9 cellular contexts compared by ENCODE assay signal in the genomic region with DNA sequence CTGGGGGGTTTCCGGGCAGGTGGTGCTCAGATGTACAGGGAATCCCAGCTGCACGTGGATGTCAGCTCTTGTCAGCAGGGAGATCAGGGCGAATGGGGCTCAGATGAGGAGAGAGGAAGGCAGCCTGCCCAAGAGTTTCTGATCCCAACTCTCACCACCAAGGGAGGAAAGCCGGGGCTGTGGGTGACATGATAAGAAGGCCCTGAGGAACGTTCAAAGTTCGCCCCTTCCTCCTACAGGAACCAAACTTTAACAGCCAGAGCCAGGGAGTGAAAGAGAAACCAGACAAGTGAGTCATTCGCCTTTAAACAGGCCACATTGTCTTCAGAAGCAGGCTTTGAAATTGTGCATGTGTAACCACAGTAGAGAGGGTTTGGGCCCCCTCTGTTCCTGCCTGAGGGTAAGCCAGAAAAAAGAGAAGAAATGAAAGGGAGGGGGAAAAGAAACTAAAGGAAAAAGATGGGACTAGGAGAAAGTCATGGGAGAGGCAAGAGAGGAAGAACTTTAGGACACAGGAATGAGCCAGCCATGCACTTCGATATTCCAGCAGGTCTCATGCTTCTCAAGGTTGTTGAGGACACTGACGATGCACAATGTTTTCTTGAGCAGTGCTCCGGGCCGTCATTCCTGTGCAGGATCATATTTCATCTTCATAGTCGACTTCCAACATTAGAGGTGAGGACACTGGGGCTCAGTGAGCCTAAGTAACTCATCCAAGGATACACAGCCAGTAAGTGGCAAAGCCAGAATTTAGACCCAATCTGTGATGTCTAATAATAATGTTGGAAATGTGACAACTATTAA.
DNase-seq lines count a peak whose midpoint lies in the region; ATAC-seq and TF ChIP-seq lines count a peak whose summit lies in the region.
"Had no signal": no experiment of that assay in that cellular context is flagged by ENCODE, and none has a peak within 500 bp of the region (broad histone marks: within the 10 kb centered on the region; RNA-seq: fewer than 3 reads in every experiment).

No MANE protein-coding gene starts in this region.

- no peaks in the 10 kb centered on the region for H3K36me3 Mint-ChIP-seq in activated T-cell treated with anti-CD3 and anti-CD28 coated beads, Interleukin-2, amount 50 U/mL, for 24 hours (ENCODE audit: low read depth)
- H3K36me3 Mint-ChIP-seq: activated naive CD8-positive, alpha-beta T cell had no signal

- peak; percentile 93 for ATAC-seq in HG03039 (IDR thresholded peaks at IDR 0.05; ENCODE audit: unreplicated experiment)
- peak; percentile 56 for ATAC-seq in left colon

- no peak for DNase-seq in activated T-cell treated with anti-CD3 and anti-CD28 coated beads, Interleukin-2, amount 50 U/mL, for 24 hours
- DNase-seq in activated T-cell treated with anti-CD3 and anti-CD28 coated beads for 4 hours (no peak), SJCRH30 (peak; percentile 29 to 53), left colon (no peak), ovary (no peak), stomach (no peak), NAMALWA (ENCODE audit: low spot score) (no peak)

- H3K27ac Mint-ChIP-seq in activated T-cell treated with anti-CD3 and anti-CD28 coated beads, Interleukin-2, amount 50 U/mL, for 24 hours: peak overlapping the region; percentile 24
- H3K27ac Mint-ChIP-seq: activated naive CD8-positive, alpha-beta T cell had no signal

- peak overlapping the region; percentile 27; the same call in 1 of the 2 replicates for H3K27ac ChIP-seq in SJCRH30
- H3K27ac ChIP-seq in ovary: no peak overlapping the region
- H3K27ac ChIP-seq in stomach: peak overlapping the region in 1 of 5 donors; percentile 9

- H3K4me3 ChIP-seq in SJCRH30: no peak overlapping the region
- H3K4me3 ChIP-seq in ovary: no peak overlapping the region
- no peak overlapping the region for H3K4me3 ChIP-seq in stomach

- no peak for TF ChIP-seq EP300 in ovary (IDR thresholded peaks at IDR 0.05)
- TF ChIP-seq EP300 in stomach (IDR thresholded peaks at IDR 0.05): no peak

- H3K36me3 ChIP-seq in SJCRH30 (no peaks in the 10 kb centered on the region), ovary (no peaks in the 10 kb centered on the region), stomach (no peaks in the 10 kb centered on the region)

- no peaks in the 10 kb centered on the region for H3K9me3 ChIP-seq in SJCRH30 (replicated peaks)
- H3K9me3 ChIP-seq in ovary: no peaks in the 10 kb centered on the region
- no peaks in the 10 kb centered on the region for H3K9me3 ChIP-seq in stomach

- intact Hi-C loops in left colon (cut with DNase I, micrococcal nuclease): no loop called here
- intact Hi-C loops in ovary (cut with DNase I): no loop called here
- intact Hi-C loops in stomach (cut with DNase I; ENCODE audit: low total_unique reads): no loop called here

- H3K4me3 Mint-ChIP-seq in activated T-cell treated with anti-CD3 and anti-CD28 coated beads, Interleukin-2, amount 50 U/mL, for 24 hours: no peak overlapping the region
- H3K4me3 Mint-ChIP-seq: activated naive CD8-positive, alpha-beta T cell had no signal

- H3K9me3 Mint-ChIP-seq in activated T-cell treated with anti-CD3 and anti-CD28 coated beads, Interleukin-2, amount 50 U/mL, for 24 hours: peaks cover 4% of the 10 kb centered on the region

- WGBS in ovary, 3 donors: 34 to 38% (median 38%) methylated on average over 12 of the region's 12 CpGs
- 42 to 62% (median 51%) methylated on average over 12 of the region's 12 CpGs for WGBS in stomach, 5 donors

- H3K27me3 ChIP-seq in SJCRH30: no peaks in the 10 kb centered on the region
- H3K27me3 ChIP-seq in ovary: no peaks in the 10 kb centered on the region
- peaks cover 0 to 10% (median 0%) of the 10 kb centered on the region in 3 donors for H3K27me3 ChIP-seq in stomach

- peaks cover 10% of the 10 kb centered on the region for H3K4me1 Mint-ChIP-seq in activated T-cell treated with anti-CD3 and anti-CD28 coated beads, Interleukin-2, amount 50 U/mL, for 24 hours (ENCODE audit: low read depth)

- H3K27me3 Mint-ChIP-seq in activated T-cell treated with anti-CD3 and anti-CD28 coated beads, Interleukin-2, amount 50 U/mL, for 24 hours: no peaks in the 10 kb centered on the region
- H3K27me3 Mint-ChIP-seq: activated naive CD8-positive, alpha-beta T cell had no signal

- H3K4me1 ChIP-seq in SJCRH30 (peaks cover 13% of the 10 kb centered on the region), ovary (ENCODE audit: insufficient read depth) (no peaks in the 10 kb centered on the region), stomach (peaks cover 0 to 5% (median 0%) of the 10 kb centered on the region in 4 donors)

- TF ChIP-seq POLR2A in ovary (IDR thresholded peaks at IDR 0.05) (no peak), stomach (IDR thresholded peaks at IDR 0.05) (no peak)

- no peak for TF ChIP-seq CTCF in ovary (IDR thresholded peaks at IDR 0.05)
- TF ChIP-seq CTCF in stomach (IDR thresholded peaks at IDR 0.05): no peak

Comparison
In these comparisons a context has a peak if more than half of its experiments do, and no peak if none do; other contexts are left out.
1. DNase-seq: peak in SJCRH30 (2 of 2); none in activated T-cell treated with anti-CD3 and anti-CD28 coated beads, Interleukin-2, amount 50 U/mL, for 24 hours (single experiment), activated T-cell treated with anti-CD3 and anti-CD28 coated beads for 4 hours (single experiment), left colon (0 of 2), ovary (0 of 5), stomach (single experiment) and NAMALWA (single experiment).